Comparison of ENCODE assay signal across 8 cellular contexts in genomic region chr16:391885-392335, GRCh38. TPM values are rescaled to one million over a fixed set of nuclear protein-coding genes. Genes with fewer than 3 reads are reported as not detected.
A peak's percentile ranks its signal among the peaks of the same experiment; 100 is the strongest.
DNase-seq lines count a peak whose midpoint lies in the region; ATAC-seq and TF ChIP-seq lines count a peak whose summit lies in the region.

No MANE protein-coding gene starts in this region.

- H3K4me1 ChIP-seq in left lung: peaks cover 0 to 16% of the 10 kb centered on the region in 2 donors

- no peak overlapping the region for H3K4me3 ChIP-seq in WERI-Rb-1 (ENCODE audit: low read depth, low read length)
- no peak overlapping the region for H3K4me3 ChIP-seq in left lung

- H3K4me1 Mint-ChIP-seq in brain: peaks cover 28% of the 10 kb centered on the region

- peak; percentile 81 for ATAC-seq in left lung
- no peak for ATAC-seq in HG02678 (IDR thresholded peaks at IDR 0.05; ENCODE audit: unreplicated experiment)
- ATAC-seq in HG02623 (IDR thresholded peaks at IDR 0.05; ENCODE audit: unreplicated experiment): no peak

- H3K36me3 Mint-ChIP-seq in brain: peaks cover 4% of the 10 kb centered on the region

- H3K9me3 ChIP-seq in WERI-Rb-1 (ENCODE audit: severe bottlenecking): peaks cover 4% of the 10 kb centered on the region
- no peaks in the 10 kb centered on the region for H3K9me3 ChIP-seq in left lung

- peaks cover 0 to 5% (median 0%) of the 10 kb centered on the region in 5 experiments for H3K9me3 Mint-ChIP-seq in brain

- H3K27me3 ChIP-seq in WERI-Rb-1 (ENCODE audit: insufficient read depth, low read depth, severe bottlenecking) (no peaks in the 10 kb centered on the region), left lung (no peaks in the 10 kb centered on the region)

- no peak overlapping the region for H3K4me3 Mint-ChIP-seq in brain

- H3K27ac Mint-ChIP-seq in brain: peak overlapping the region in 1 of 5 experiments; percentile 29

- H3K27me3 Mint-ChIP-seq in brain: no peaks in the 10 kb centered on the region

- H3K36me3 ChIP-seq in WERI-Rb-1: no peaks in the 10 kb centered on the region; the same call in 1 of the 2 replicates
- no peaks in the 10 kb centered on the region for H3K36me3 ChIP-seq in left lung

- DNase-seq in GM10266 (ENCODE audit: extremely low spot score) (no peak), NCI-H1092 (lab: John Stamatoyannopoulos, UW) (peak; percentile 31), WERI-Rb-1 (peak; percentile 79), left lung (peak in 1 of 2 donors; percentile 84)
- peak; percentile 45 for DNase-seq in stimulated activated CD8-positive, alpha-beta memory T cell treated with anti-CD3 and anti-CD28 coated beads, Interleukin-15, amount 100 ng/mL, for 1 hour (ENCODE audit: low read depth)

- H3K27ac ChIP-seq in WERI-Rb-1: no peak overlapping the region
- no peak overlapping the region for H3K27ac ChIP-seq in left lung

- TF ChIP-seq CTCF in GM10266 (IDR thresholded peaks at IDR 0.05; ENCODE audit: control insufficient read depth, insufficient read depth, low read depth, missing control alignments) (peak; percentile 81), WERI-Rb-1 (IDR thresholded peaks at IDR 0.05; ENCODE audit: low read depth, low read length) (peak; percentile 99), brain (conservative IDR thresholded peaks at IDR 0.05) (peak; percentile 47 to 77), left lung (IDR thresholded peaks at IDR 0.05) (peak; percentile 30 to 74)

- intact Hi-C loops in left lung (cut with DNase I): no loop called here

RNA-seq across cellular contexts. Expression of gene NME4, which starts 5.1 kb away (rescaled TPM):
- 61.3 TPM for polyA plus RNA-seq in brain (ENCODE audit: insufficient read depth, low read depth, low replicate concordance)
- 10 to 100 TPM; 72.3 to 78.1 TPM for total RNA-seq in left lung

RNA-seq across cellular contexts. Expression of gene DECR2, which starts 9.8 kb away (rescaled TPM):
- polyA plus RNA-seq in brain (ENCODE audit: insufficient read depth, low read depth, low replicate concordance): 7.7 TPM
- 10 to 100 TPM; 14.4 to 17.1 TPM for total RNA-seq in left lung

RNA-seq across cellular contexts. Expression of gene PGAP6, which starts 10.1 kb away (rescaled TPM):
- 28.1 TPM for polyA plus RNA-seq in brain (ENCODE audit: insufficient read depth, low read depth, low replicate concordance)
- 10 to 100 TPM; 76.3 to 88.4 TPM for total RNA-seq in left lung

RNA-seq across cellular contexts. Expression of gene MRPL28, which starts 21.6 kb away (rescaled TPM):
- polyA plus RNA-seq in brain (ENCODE audit: insufficient read depth, low read depth, low replicate concordance): 147 TPM
- total RNA-seq in left lung: 10 to 100 TPM; 45.4 to 48.1 TPM

RNA-seq across cellular contexts. Expression of gene RAB11FIP3, which starts 33.5 kb away (rescaled TPM):
- polyA plus RNA-seq in brain (ENCODE audit: insufficient read depth, low read depth, low replicate concordance): 39.2 TPM
- 10 to 100 TPM; 28.1 to 38.0 TPM for total RNA-seq in left lung
